ENCODE assay signal across 10 cellular contexts in the genomic region with DNA sequence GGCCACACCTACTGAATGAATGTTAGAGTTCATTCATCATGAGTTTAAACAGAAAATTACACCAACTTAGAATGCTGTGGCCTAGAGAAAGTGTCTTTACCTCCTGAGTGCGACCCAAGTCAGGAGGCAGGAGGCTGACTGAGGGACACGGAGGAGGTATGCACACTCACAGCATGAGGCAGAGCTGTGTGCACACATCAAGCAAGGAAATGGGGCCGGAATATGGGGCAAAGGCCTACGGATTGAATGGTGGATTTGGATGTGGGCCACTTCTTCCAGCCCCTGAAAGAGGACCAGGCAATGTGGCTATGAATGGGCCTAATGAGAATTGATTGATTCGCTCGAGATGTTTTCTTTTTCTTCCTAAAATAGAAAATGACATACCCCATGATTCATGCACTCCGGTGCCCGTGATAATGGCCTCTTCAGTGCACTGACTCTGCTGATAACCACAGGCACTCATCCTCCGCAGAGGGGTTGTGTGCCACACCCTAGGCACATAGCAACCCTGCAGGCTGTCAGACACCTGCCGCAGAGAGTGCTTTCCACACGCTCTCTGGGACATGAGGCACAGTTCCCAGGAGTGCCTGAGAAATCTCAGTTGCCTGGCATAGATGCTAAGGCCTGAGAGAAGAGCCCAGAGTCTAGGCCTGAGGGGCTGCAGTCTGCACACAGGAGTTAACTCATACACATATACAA.
DNase-seq lines count a peak whose midpoint lies in the region; ATAC-seq, FAIRE-seq and TF ChIP-seq lines count a peak whose summit lies in the region.
"Had no signal": no experiment of that assay in that cellular context is flagged by ENCODE, and none has a peak within 500 bp of the region (broad histone marks: within the 10 kb centered on the region; RNA-seq: fewer than 3 reads in every experiment).

No MANE protein-coding gene starts in this region.

- POLR2A ChIA-PET in naive thymus-derived CD4-positive, alpha-beta T cell (lab: Charles Lee) = no interaction called here

- DNase-seq in DMS79 (lab: John Stamatoyannopoulos, UW) (peak; percentile 87), NCI-H2107 treated with DMSO at 0.1 percent for 48 hours (lab: John Stamatoyannopoulos, UW; ENCODE audit: unreplicated experiment) (peak; percentile 91), bronchial epithelial cell (ENCODE audit: low read depth) (peak; percentile 28), kidney (no peak), HTR-8/SVneo (ENCODE audit: insufficient read length, low spot score) (no peak)
- no peak for DNase-seq in naive thymus-derived CD4-positive, alpha-beta T cell
- DNase-seq in stimulated activated naive B cell treated with anti-CD40 and anti-IgM and Interleukin-4, amounts not matched to agents 10 μg/mL and 1 μg/mL and 100 μg/mL, for 72 hours = no peak
- DNase-seq: activated naive CD4-positive, alpha-beta T cell treated with Interleukin-2 at 50 U/mL for 16 hours; NK-92 treated with Interleukin-12 subunit alpha and Interleukin-12 subunit beta, amount 100 ng/mL, for 24 hours had no signal

- H3K9ac ChIP-seq in kidney (ENCODE audit: low read length in 2 of 2) = no peak overlapping the region

- H3K36me3 ChIP-seq in bronchial epithelial cell (ENCODE audit: control insufficient read depth, insufficient read depth, low read length) (no peaks in the 10 kb centered on the region), kidney (ENCODE audit: control insufficient read depth in 1 of 2, insufficient read depth in 2 of 2, low read length in 2 of 2) (no peaks in the 10 kb centered on the region)
- H3K36me3 ChIP-seq in naive thymus-derived CD4-positive, alpha-beta T cell (ENCODE audit: control insufficient read depth in 2 of 3, insufficient read depth in 3 of 3, low read length in 3 of 3) = no peaks in the 10 kb centered on the region

- CTCF ChIA-PET in naive thymus-derived CD4-positive, alpha-beta T cell (lab: Charles Lee) = interaction anchor here (0.6 kb wide), 1 partner anchor 88 kb away, joined by 4 read pairs; no protein-coding TSS in a partner anchor

- no peaks in the 10 kb centered on the region for H3K4me1 ChIP-seq in naive thymus-derived CD4-positive, alpha-beta T cell (ENCODE audit: control insufficient read depth in 2 of 2, insufficient read depth in 2 of 2, low read length in 2 of 2)
- H3K4me1 ChIP-seq in kidney (ENCODE audit: control insufficient read depth in 1 of 2, insufficient read depth in 1 of 2, low read depth in 1 of 2, low read length in 2 of 2) = no peaks in the 10 kb centered on the region

- H3K4me3 Mint-ChIP-seq in naive thymus-derived CD4-positive, alpha-beta T cell = peak overlapping the region in 3 of 10 donors; percentile 0 to 30 (median 10)
- H3K4me3 Mint-ChIP-seq in stimulated activated naive B cell treated with anti-CD40 and anti-IgM and Interleukin-4, amounts not matched to agents 10 μg/mL and 1 μg/mL and 100 μg/mL, for 72 hours = no peak overlapping the region

- H3K27ac Mint-ChIP-seq in naive thymus-derived CD4-positive, alpha-beta T cell = peak overlapping the region in 4 of 9 donors; percentile 12 to 71 (median 42)
- no peak overlapping the region for H3K27ac Mint-ChIP-seq in stimulated activated naive B cell treated with anti-CD40 and anti-IgM and Interleukin-4, amounts not matched to agents 10 μg/mL and 1 μg/mL and 100 μg/mL, for 72 hours

- H3K4me1 Mint-ChIP-seq in naive thymus-derived CD4-positive, alpha-beta T cell = peaks cover 6 to 23% (median 13%) of the 10 kb centered on the region in 7 donors
- H3K4me1 Mint-ChIP-seq in stimulated activated naive B cell treated with anti-CD40 and anti-IgM and Interleukin-4, amounts not matched to agents 10 μg/mL and 1 μg/mL and 100 μg/mL, for 72 hours = peaks cover 7 to 8% of the 10 kb centered on the region in 2 donors

- TF ChIP-seq CTCF in bronchial epithelial cell (IDR thresholded peaks at IDR 0.05; ENCODE audit: insufficient read depth, low read length, severe bottlenecking) (no peak), kidney (IDR thresholded peaks at IDR 0.05; ENCODE audit: borderline replicate concordance, extremely low read depth, insufficient read depth) (no peak)

- H3K27me3 Mint-ChIP-seq in naive thymus-derived CD4-positive, alpha-beta T cell = peaks cover 0 to 4% (median 0%) of the 10 kb centered on the region in 5 donors
- peaks cover 0 to 5% of the 10 kb centered on the region in 2 donors for H3K27me3 Mint-ChIP-seq in stimulated activated naive B cell treated with anti-CD40 and anti-IgM and Interleukin-4, amounts not matched to agents 10 μg/mL and 1 μg/mL and 100 μg/mL, for 72 hours

- peak; percentile 18 for ATAC-seq in naive thymus-derived CD4-positive, alpha-beta T cell
- ATAC-seq in stimulated activated naive B cell treated with anti-CD40 and anti-IgM and Interleukin-4, amounts not matched to agents 10 μg/mL and 1 μg/mL and 100 μg/mL, for 72 hours (replicated peaks) = no peak
- ATAC-seq in HG03139 (IDR thresholded peaks at IDR 0.05; ENCODE audit: unreplicated experiment) = no peak

- peaks cover 0 to 4% (median 0%) of the 10 kb centered on the region in 5 donors for H3K36me3 Mint-ChIP-seq in naive thymus-derived CD4-positive, alpha-beta T cell
- H3K36me3 Mint-ChIP-seq in stimulated activated naive B cell treated with anti-CD40 and anti-IgM and Interleukin-4, amounts not matched to agents 10 μg/mL and 1 μg/mL and 100 μg/mL, for 72 hours = no peaks in the 10 kb centered on the region

- no peak overlapping the region for H3K4me3 ChIP-seq in bronchial epithelial cell (ENCODE audit: low read depth, low read length)
- H3K4me3 ChIP-seq in naive thymus-derived CD4-positive, alpha-beta T cell (ENCODE audit: low read length) = no peak overlapping the region
- H3K4me3 ChIP-seq in kidney (ENCODE audit: low read length in 2 of 2) = no peak overlapping the region

- no peaks in the 10 kb centered on the region for H3K9me3 ChIP-seq in naive thymus-derived CD4-positive, alpha-beta T cell (ENCODE audit: control insufficient read depth in 2 of 3, low read length in 3 of 3)
- H3K9me3 ChIP-seq in kidney (ENCODE audit: control insufficient read depth in 1 of 2, low read length in 2 of 2) = no peaks in the 10 kb centered on the region

- H3K9me3 Mint-ChIP-seq in naive thymus-derived CD4-positive, alpha-beta T cell = peaks cover 0 to 8% (median 0%) of the 10 kb centered on the region in 11 donors
- peaks cover 0 to 1% of the 10 kb centered on the region in 2 donors for H3K9me3 Mint-ChIP-seq in stimulated activated naive B cell treated with anti-CD40 and anti-IgM and Interleukin-4, amounts not matched to agents 10 μg/mL and 1 μg/mL and 100 μg/mL, for 72 hours

- no peaks in the 10 kb centered on the region for H3K27me3 ChIP-seq in bronchial epithelial cell (ENCODE audit: control insufficient read depth, insufficient read depth, low read length)
- no peaks in the 10 kb centered on the region for H3K27me3 ChIP-seq in naive thymus-derived CD4-positive, alpha-beta T cell (ENCODE audit: control insufficient read depth in 2 of 2, insufficient read depth in 2 of 2, low read length in 2 of 2)

- H3K27ac ChIP-seq in naive thymus-derived CD4-positive, alpha-beta T cell (ENCODE audit: low read depth, low read length) = no peak overlapping the region
- no peak overlapping the region for H3K27ac ChIP-seq in kidney (ENCODE audit: low read depth in 2 of 2, low read length in 2 of 2)

- intact Hi-C loops in naive thymus-derived CD4-positive, alpha-beta T cell (cut with micrococcal nuclease) = no loop called here
- intact Hi-C loops in kidney (cut with DNase I) = no loop called here

- FAIRE-seq in bronchial epithelial cell (lab: Jason Lieb, UNC) (no peak), kidney (lab: Jason Lieb, UNC) (no peak), HTR-8/SVneo (lab: Jason Lieb, UNC) (no peak)

Comparison
In these comparisons a context has a peak if more than half of its experiments do, and no peak if none do; other contexts are left out.
1. DNase-seq: peak in DMS79 (single experiment), NCI-H2107 treated with DMSO at 0.1 percent for 48 hours (single experiment) and bronchial epithelial cell (single experiment); none in naive thymus-derived CD4-positive, alpha-beta T cell (0 of 9), stimulated activated naive B cell treated with anti-CD40 and anti-IgM and Interleukin-4, amounts not matched to agents 10 μg/mL and 1 μg/mL and 100 μg/mL, for 72 hours (single experiment), kidney (single experiment) and HTR-8/SVneo (single experiment).